Comparison of ENCODE assay signal across 12 cellular contexts in genomic region chr9:90002299-90003045, GRCh38.
DNase-seq lines count a peak whose midpoint lies in the region; ATAC-seq and TF ChIP-seq lines count a peak whose summit lies in the region.
"Had no signal": no experiment of that assay in that cellular context is flagged by ENCODE, and none has a peak within 500 bp of the region (broad histone marks: within the 10 kb centered on the region; RNA-seq: fewer than 3 reads in every experiment).

No MANE protein-coding gene starts in this region.

- no peaks in the 10 kb centered on the region for H3K9me3 Mint-ChIP-seq in natural killer cell treated with Interleukin-12 subunit alpha and Interleukin-12 subunit beta and Interleukin-15 and Interleukin-18, amount 100 ng/mL, for 72 hours
- H3K9me3 Mint-ChIP-seq: dendritic cell treated with granulocyte-macrophage colony-stimulating factor and Interleukin-4, amounts not matched to agents 40 ng/mL and 50 ng/mL, for 4 days had no signal

- peak; percentile 43 for DNase-seq in NCI-H2196 (lab: John Stamatoyannopoulos, UW; ENCODE audit: unreplicated experiment)
- DNase-seq in heart left ventricle, result no peak
- DNase-seq in sigmoid colon, result no peak
- DNase-seq in natural killer cell treated with Interleukin-12 subunit alpha and Interleukin-12 subunit beta and Interleukin-15 and Interleukin-18, amount 100 ng/mL, for 72 hours (ENCODE audit: low spot score), result no peak
- DNase-seq in thyroid gland, result no peak
- DNase-seq: activated naive CD4-positive, alpha-beta T cell treated with anti-CD3 and anti-CD28 coated beads, Interleukin-2, amount 50 U/mL, for 16 hours; left colon; stimulated activated CD4-positive, alpha-beta T cell treated with anti-CD3 and anti-CD28 coated beads, Interleukin-4, amount 100 ng/mL, for 24 hours had no signal

- TF ChIP-seq CTCF in HEK293 (tag by site-specific recombination; IDR thresholded peaks at IDR 0.05) (no peak), heart left ventricle (IDR thresholded peaks at IDR 0.05) (no peak), sigmoid colon (IDR thresholded peaks at IDR 0.05) (no peak), thyroid gland (IDR thresholded peaks at IDR 0.05) (no peak)

- WGBS in heart left ventricle, 4 donors, result 46 to 57% (median 53%) methylated on average over 5 to 7 of the region's 7 CpGs
- WGBS in sigmoid colon, 2 donors, result 66 to 83% methylated on average over 7 of the region's 7 CpGs
- WGBS in thyroid gland, 2 donors, result 65 to 75% methylated on average over 7 of the region's 7 CpGs

- no peaks in the 10 kb centered on the region for H3K27me3 Mint-ChIP-seq in natural killer cell treated with Interleukin-12 subunit alpha and Interleukin-12 subunit beta and Interleukin-15 and Interleukin-18, amount 100 ng/mL, for 72 hours
- H3K27me3 Mint-ChIP-seq: dendritic cell treated with granulocyte-macrophage colony-stimulating factor and Interleukin-4, amounts not matched to agents 40 ng/mL and 50 ng/mL, for 4 days had no signal

- H3K27ac ChIP-seq in HEK293 (ENCODE audit: extremely low read depth, low read depth, low read length) (no peak overlapping the region), heart left ventricle (peak overlapping the region in 11 of 12 donors; percentile 18 to 89 (median 81)), sigmoid colon (peak overlapping the region; percentile 78 to 87 (median 84)), thyroid gland (no peak overlapping the region)

- H3K4me1 Mint-ChIP-seq in natural killer cell treated with Interleukin-12 subunit alpha and Interleukin-12 subunit beta and Interleukin-15 and Interleukin-18, amount 100 ng/mL, for 72 hours (ENCODE audit: low read depth in 2 of 2), result peaks cover 45% of the 10 kb centered on the region in 2 donors

- no peaks in the 10 kb centered on the region for H3K27me3 ChIP-seq in heart left ventricle
- H3K27me3 ChIP-seq in sigmoid colon, result no peaks in the 10 kb centered on the region
- H3K27me3 ChIP-seq in thyroid gland, result no peaks in the 10 kb centered on the region

- peak overlapping the region in 1 of 2 donors; percentile 80 for H3K27ac Mint-ChIP-seq in natural killer cell treated with Interleukin-12 subunit alpha and Interleukin-12 subunit beta and Interleukin-15 and Interleukin-18, amount 100 ng/mL, for 72 hours
- H3K27ac Mint-ChIP-seq: dendritic cell treated with granulocyte-macrophage colony-stimulating factor and Interleukin-4, amounts not matched to agents 40 ng/mL and 50 ng/mL, for 4 days had no signal

- TF ChIP-seq POLR2A in heart left ventricle (IDR thresholded peaks at IDR 0.05) (no peak), sigmoid colon (IDR thresholded peaks at IDR 0.05) (no peak), thyroid gland (IDR thresholded peaks at IDR 0.05) (no peak)

- no peak for TF ChIP-seq EP300 in sigmoid colon (IDR thresholded peaks at IDR 0.05)

- H3K36me3 Mint-ChIP-seq in natural killer cell treated with Interleukin-12 subunit alpha and Interleukin-12 subunit beta and Interleukin-15 and Interleukin-18, amount 100 ng/mL, for 72 hours, result no peaks in the 10 kb centered on the region

- H3K36me3 ChIP-seq in HEK293 (ENCODE audit: control insufficient read depth in 2 of 2, insufficient read depth in 1 of 2, low read length in 2 of 2) (no peaks in the 10 kb centered on the region), heart left ventricle (no peaks in the 10 kb centered on the region), sigmoid colon (no peaks in the 10 kb centered on the region), thyroid gland (no peaks in the 10 kb centered on the region)

- ATAC-seq in heart left ventricle (no peak), HG03378 (IDR thresholded peaks at IDR 0.05; ENCODE audit: unreplicated experiment) (no peak), GM19395 (IDR thresholded peaks at IDR 0.05; ENCODE audit: unreplicated experiment) (no peak)
- no peak for ATAC-seq in natural killer cell treated with Interleukin-12 subunit alpha and Interleukin-12 subunit beta and Interleukin-15 and Interleukin-18, amount 100 ng/mL, for 72 hours
- ATAC-seq: left colon had no signal

- H3K4me1 ChIP-seq in HEK293 (ENCODE audit: control insufficient read depth, insufficient read depth, low read length) (peaks cover 6% of the 10 kb centered on the region; the same call in 1 of the 2 replicates), heart left ventricle (peaks cover 10 to 53% (median 43%) of the 10 kb centered on the region in 12 donors), sigmoid colon (peaks cover 0 to 70% (median 63%) of the 10 kb centered on the region in 4 donors), thyroid gland (peaks cover 24 to 49% of the 10 kb centered on the region in 2 donors)

- POLR2A ChIA-PET in HEK293 (lab: Yijun Ruan, JAX), result interaction anchor here (0.9 kb wide), 1 partner anchor 398 kb away, joined by 3 read pairs; the partner anchor contains the start of gene GADD45G

- CTCF ChIA-PET in HEK293 (lab: Yijun Ruan, JAX), result interaction anchor here (0.5 to 0.7 kb wide), 3 partner anchors 8 to 440 kb away, joined by 3 to 4 read pairs (median 3); no protein-coding TSS in a partner anchor

- intact Hi-C loops in heart left ventricle (cut with DNase I) (loop anchor here in 5 of 10 donors (1.0 to 10.0 kb wide), 7 partner anchors 65 to 400 kb away; no protein-coding TSS in a partner anchor), sigmoid colon (cut with DNase I) (loop anchor here (5.0 kb wide), 4 partner anchors 100 to 400 kb away; no protein-coding TSS in a partner anchor), thyroid gland (cut with DNase I) (no loop called here)

- H3K4me3 ChIP-seq in HEK293 (ENCODE audit: low read depth, low read length) (no peak overlapping the region), heart left ventricle (no peak overlapping the region), sigmoid colon (no peak overlapping the region), thyroid gland (replicated peaks in 1 of 3) (no peak overlapping the region)

- H3K4me3 Mint-ChIP-seq in natural killer cell treated with Interleukin-12 subunit alpha and Interleukin-12 subunit beta and Interleukin-15 and Interleukin-18, amount 100 ng/mL, for 72 hours, result no peak overlapping the region
- H3K4me3 Mint-ChIP-seq: dendritic cell treated with granulocyte-macrophage colony-stimulating factor and Interleukin-4, amounts not matched to agents 40 ng/mL and 50 ng/mL, for 4 days had no signal

- no peaks in the 10 kb centered on the region for H3K9me3 ChIP-seq in HEK293 (ENCODE audit: control insufficient read depth, insufficient read depth, low read depth, low read length)
- H3K9me3 ChIP-seq in heart left ventricle, result peaks cover 0 to 9% (median 2%) of the 10 kb centered on the region in 12 donors
- no peaks in the 10 kb centered on the region for H3K9me3 ChIP-seq in sigmoid colon
- no peaks in the 10 kb centered on the region for H3K9me3 ChIP-seq in thyroid gland

TF ChIP-seq in HEK293, 187 proteins besides CTCF, POLR2A, EP300 and RAD21:
- TF ChIP-seq SCRT2 (tag by site-specific recombination; IDR thresholded peaks at IDR 0.05) (peak; percentile 35; the same call in 1 of the 2 replicates), ZNF324 (tag by site-specific recombination; IDR thresholded peaks at IDR 0.05) (no peak)

Comparison
In these comparisons a context has a peak if more than half of its experiments do, and no peak if none do; other contexts are left out.
1. H3K27ac ChIP-seq: peak in heart left ventricle (11 of 12) and sigmoid colon (4 of 4); none in HEK293 (single experiment) and thyroid gland (0 of 3).